Comparison of ENCODE assay signal across 8 cellular contexts in the genomic region with DNA sequence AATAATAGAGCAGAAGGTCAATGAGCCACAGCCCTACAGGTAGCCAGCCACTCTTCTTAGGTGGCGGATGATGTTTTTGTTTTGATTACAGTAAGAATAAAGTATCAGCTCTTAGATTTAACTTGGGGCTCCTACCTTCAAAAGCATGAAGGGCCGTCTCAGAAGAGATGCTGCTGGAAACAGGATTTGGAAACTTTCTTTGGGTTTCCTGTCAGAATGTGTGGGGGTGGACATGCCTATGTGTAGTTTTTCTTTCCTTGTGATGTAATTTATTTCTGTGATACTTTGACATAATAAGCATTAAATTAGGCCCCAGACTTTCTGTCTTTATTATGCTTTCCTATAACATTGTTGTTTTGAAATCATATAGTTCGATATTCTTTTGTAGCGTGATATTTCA. TPM values are rescaled to one million over a fixed set of nuclear protein-coding genes. Genes with fewer than 3 reads are reported as not detected.
DNase-seq lines count a peak whose midpoint lies in the region; ATAC-seq and TF ChIP-seq lines count a peak whose summit lies in the region.

No MANE protein-coding gene starts in this region.

- H3K36me3 ChIP-seq in MG63 (no peaks in the 10 kb centered on the region; the same call in 1 of the 2 replicates), neural cell (ENCODE audit: insufficient read depth, low read length) (no peaks in the 10 kb centered on the region)

- ATAC-seq in CD4-positive, alpha-beta T cell (ENCODE audit: poor library complexity): no peak
- ATAC-seq in GM19397 (IDR thresholded peaks at IDR 0.05; ENCODE audit: unreplicated experiment) (no peak), HG03521 (IDR thresholded peaks at IDR 0.05; ENCODE audit: unreplicated experiment) (no peak)

- H3K27me3 ChIP-seq in CD4-positive, alpha-beta T cell (ENCODE audit: control insufficient read depth, insufficient read depth, low read length): no peaks in the 10 kb centered on the region
- H3K27me3 ChIP-seq in MG63: no peaks in the 10 kb centered on the region
- H3K27me3 ChIP-seq in neural cell (ENCODE audit: insufficient read depth, low read depth, low read length): no peaks in the 10 kb centered on the region

- H3K4me1 Mint-ChIP-seq in CD4-positive, alpha-beta T cell (ENCODE audit: low read depth): peaks cover 85% of the 10 kb centered on the region
- H3K4me1 Mint-ChIP-seq in chondrocyte (ENCODE audit: low read depth): peaks cover 45% of the 10 kb centered on the region

- H3K9me3 ChIP-seq in CD4-positive, alpha-beta T cell (ENCODE audit: control insufficient read depth, low read length): no peaks in the 10 kb centered on the region
- H3K9me3 ChIP-seq in MG63 (no peaks in the 10 kb centered on the region), neural cell (ENCODE audit: low read length) (no peaks in the 10 kb centered on the region)

- peak in 1 of 10 experiments; percentile 17 for DNase-seq in CD4-positive, alpha-beta T cell
- DNase-seq in MG63 (no peak), chondrocyte (ENCODE audit: low spot score) (no peak), NCI-H146 (lab: John Stamatoyannopoulos, UW) (no peak)
- no peak for DNase-seq in activated CD8-positive, alpha-beta memory T cell treated with anti-CD3 and anti-CD28 coated beads, Interleukin-2, amount 50 U/mL, for 4 hours

- TF ChIP-seq EP300 in neural cell (conservative IDR thresholded peaks at IDR 0.05; ENCODE audit: poor library complexity, severe bottlenecking): no peak

- H3K9me3 Mint-ChIP-seq in CD4-positive, alpha-beta T cell: no peaks in the 10 kb centered on the region
- H3K9me3 Mint-ChIP-seq in chondrocyte (ENCODE audit: low read depth): no peaks in the 10 kb centered on the region

- no peaks in the 10 kb centered on the region for H3F3A ChIP-seq in neural cell (ENCODE audit: insufficient read depth, low read length, poor library complexity, severe bottlenecking)

- H3K27ac Mint-ChIP-seq in CD4-positive, alpha-beta T cell: peak overlapping the region; percentile 95
- peak overlapping the region; percentile 87 for H3K27ac Mint-ChIP-seq in chondrocyte (ENCODE audit: unreplicated experiment)

- POLR2A ChIA-PET in CD4-positive, alpha-beta T cell (lab: Charles Lee): interaction anchor here (1.0 to 11.6 kb wide), 11 partner anchors 8 to 405 kb away, joined by 3 to 116 read pairs (median 10); no protein-coding TSS in a partner anchor

- H3K4me2 ChIP-seq in neural cell (ENCODE audit: low read length): peak overlapping the region; percentile 69

- no peaks in the 10 kb centered on the region for H4K20me1 ChIP-seq in neural cell (ENCODE audit: insufficient read depth)

- no peak overlapping the region for H2AFZ ChIP-seq in neural cell (ENCODE audit: low read depth, low read length)

- peak overlapping the region; percentile 90 for H3K27ac ChIP-seq in CD4-positive, alpha-beta T cell (ENCODE audit: low read depth, low read length)
- no peak overlapping the region for H3K27ac ChIP-seq in neural cell (ENCODE audit: low read length)

- CTCF ChIA-PET in CD4-positive, alpha-beta T cell (lab: Charles Lee): interaction anchor here (1.1 to 4.5 kb wide), 4 partner anchors 9 to 113 kb away, joined by 3 to 14 read pairs (median 3); no protein-coding TSS in a partner anchor

- H3K79me2 ChIP-seq in neural cell (replicated peaks; ENCODE audit: insufficient read depth, low read length): peaks cover 53% of the 10 kb centered on the region

- TF ChIP-seq CTCF in CD4-positive, alpha-beta T cell (IDR thresholded peaks at IDR 0.05): no peak
- no peak for TF ChIP-seq CTCF in chondrocyte (IDR thresholded peaks at IDR 0.05)
- no peak for TF ChIP-seq CTCF in neural cell (IDR thresholded peaks at IDR 0.05; ENCODE audit: poor library complexity, severe bottlenecking)

- intact Hi-C loops in CD4-positive, alpha-beta T cell (cut with DNase I, micrococcal nuclease): loop anchor here (2.0 to 10.0 kb wide), 3 partner anchors 28 to 46 kb away; no protein-coding TSS in a partner anchor

- H3K36me3 Mint-ChIP-seq in CD4-positive, alpha-beta T cell (ENCODE audit: low read depth): peaks cover 31% of the 10 kb centered on the region
- H3K36me3 Mint-ChIP-seq in chondrocyte (ENCODE audit: low read depth): no peaks in the 10 kb centered on the region

- H3K4me3 ChIP-seq in MG63 (peak overlapping the region; percentile 57), neural cell (ENCODE audit: low read length) (peak overlapping the region; percentile 90)

- no peaks in the 10 kb centered on the region for H3K27me3 Mint-ChIP-seq in CD4-positive, alpha-beta T cell
- no peaks in the 10 kb centered on the region for H3K27me3 Mint-ChIP-seq in chondrocyte (ENCODE audit: low read depth)

- H3K9me2 ChIP-seq in neural cell (ENCODE audit: insufficient read depth, low read length): no peaks in the 10 kb centered on the region

- peak overlapping the region; percentile 85 for H3K9ac ChIP-seq in neural cell (ENCODE audit: low read length)

- peak overlapping the region; percentile 98 for H3K4me3 Mint-ChIP-seq in CD4-positive, alpha-beta T cell
- peak overlapping the region; percentile 90 for H3K4me3 Mint-ChIP-seq in chondrocyte (ENCODE audit: unreplicated experiment)

- TF ChIP-seq RAD21 in neural cell (conservative IDR thresholded peaks at IDR 0.05): no peak

TF ChIP-seq in neural cell, 6 proteins besides CTCF, POLR2A, EP300 and RAD21:
- no peak for TF ChIP-seq TAF1 (IDR thresholded peaks at IDR 0.05; ENCODE audit: low read depth)
- TF ChIP-seq POLR2AphosphoS5 (IDR thresholded peaks at IDR 0.05): no peak
- no peak for TF ChIP-seq SMC3 (conservative IDR thresholded peaks at IDR 0.05; ENCODE audit: poor library complexity)
TF ChIP-seq in neural cell: peak in this region for 0.

RNA-seq across cellular contexts. Expression of a gene that starts 1.5 kb away (rescaled TPM):
- total RNA-seq in CD4-positive, alpha-beta T cell: 10 to 100 TPM; 63.8 to 67.1 TPM
- total RNA-seq in MG63 (2014; rRNA removed; shearing (Covaris generic); ENCODE audit: low replicate concordance): 20.6 and 35.6 TPM in 2 replicates
- total RNA-seq in chondrocyte: 53.5 to 64.0 TPM (median 60.5 TPM) in 3 replicates
- polyA plus RNA-seq in neural cell: 24.9 and 28.7 TPM in 2 replicates
- 48.7 and 55.6 TPM in 2 replicates for polyA minus RNA-seq in neural cell
